ENCODE assay signal across 21 cellular contexts in genomic region chr5:82812575-82812974, GRCh38.
DNase-seq lines count a peak whose midpoint lies in the region.
"Had no signal": no experiment of that assay in that cellular context is flagged by ENCODE, and none has a peak within 500 bp of the region (broad histone marks: within the 10 kb centered on the region; RNA-seq: fewer than 3 reads in every experiment).

No MANE protein-coding gene starts in this region.

- H3K4me1 ChIP-seq in ACC112 (ENCODE audit: control insufficient read depth, insufficient read depth, low read length, unreplicated experiment): no peaks in the 10 kb centered on the region
- H3K4me1 ChIP-seq in Karpas-422 (ENCODE audit: low read length): no peaks in the 10 kb centered on the region
- H3K4me1 ChIP-seq: gastroesophageal sphincter, pancreas, right lobe of liver, vagina had no signal

- no peaks in the 10 kb centered on the region for H3K27me3 ChIP-seq in ACC112 (ENCODE audit: insufficient read depth, low read length)
- no peaks in the 10 kb centered on the region for H3K27me3 ChIP-seq in Karpas-422 (ENCODE audit: low read length)
- H3K27me3 ChIP-seq: gastroesophageal sphincter, pancreas, right lobe of liver, vagina had no signal

- DNase-seq in NCI-H526 (lab: John Stamatoyannopoulos, UW) (peak; percentile 33 to 42), dedifferentiated amniotic fluid mesenchymal stem cell (ENCODE audit: extremely low spot score) (peak; percentile 36), myocyte (ENCODE audit: low read depth) (peak; percentile 30), NCI-H2227 (lab: John Stamatoyannopoulos, UW; ENCODE audit: unreplicated experiment) (no peak), activated gamma-delta T cell (lab: John Stamatoyannopoulos, UW) (no peak), medulla oblongata (ENCODE audit: extremely low spot score) (no peak), Karpas-422 (no peak)
- DNase-seq: ACHN; activated CD4-positive, alpha-beta T cell treated with anti-CD3 and anti-CD28 coated beads, Interleukin-2, amount 50 U/mL, for 48 hours; anterior cingulate cortex; CD4-positive, CD25-positive, alpha-beta regulatory T cell; kidney glomerular epithelial cell; mammary epithelial cell; MM.1S; NCI-H774; pancreas; right lobe of liver; SHP77 treated with DMSO at 0.1 percent for 48 hours had no signal

- H4K20me1 ChIP-seq in Karpas-422 (ENCODE audit: insufficient read depth, low read depth, low read length): no peaks in the 10 kb centered on the region

- H2AFZ ChIP-seq in ACC112 (ENCODE audit: low read length, unreplicated experiment) (no peak overlapping the region), Karpas-422 (ENCODE audit: low read length) (no peak overlapping the region)

- H3K79me2 ChIP-seq in ACC112 (ENCODE audit: control insufficient read depth, insufficient read depth, low read length, unreplicated experiment) (no peaks in the 10 kb centered on the region), Karpas-422 (ENCODE audit: low read length) (no peaks in the 10 kb centered on the region)

- H3K27ac ChIP-seq in ACC112 (ENCODE audit: low read depth, low read length) (0 out of 2 replicates have a peak overlapping the region, but pooled peaks have one; percentile 7), Karpas-422 (ENCODE audit: low read length) (no peak overlapping the region)
- H3K27ac ChIP-seq: gastroesophageal sphincter, pancreas, right lobe of liver, vagina had no signal

- H3K9me2 ChIP-seq in Karpas-422 (replicated peaks; ENCODE audit: insufficient read depth, low read length): 0 out of 2 replicates have a peak, but pooled peaks cover 3% of the 10 kb centered on the region

- H3K4me3 ChIP-seq in ACC112 (ENCODE audit: low read depth, low read length) (no peak overlapping the region), Karpas-422 (ENCODE audit: low read length) (no peak overlapping the region)
- H3K4me3 ChIP-seq: gastroesophageal sphincter, pancreas, right lobe of liver, vagina had no signal

- H3K9ac ChIP-seq in Karpas-422 (ENCODE audit: low read length): no peak overlapping the region

- H3K4me2 ChIP-seq in Karpas-422 (ENCODE audit: low read depth, low read length, poor library complexity, severe bottlenecking): no peak overlapping the region

- H3K9me3 ChIP-seq in Karpas-422 (ENCODE audit: low read length): no peaks in the 10 kb centered on the region
- H3K9me3 ChIP-seq: gastroesophageal sphincter, pancreas, right lobe of liver, vagina had no signal

- H3K36me3 ChIP-seq in ACC112 (ENCODE audit: insufficient read depth, low read length): no peaks in the 10 kb centered on the region
- no peaks in the 10 kb centered on the region for H3K36me3 ChIP-seq in Karpas-422 (ENCODE audit: insufficient read depth, low read length)
- H3K36me3 ChIP-seq: gastroesophageal sphincter, pancreas, right lobe of liver, vagina had no signal

Comparison
In these comparisons a context has a peak if more than half of its experiments do, and no peak if none do; other contexts are left out.
1. DNase-seq: peak in NCI-H526 (2 of 2), dedifferentiated amniotic fluid mesenchymal stem cell (single experiment) and myocyte (single experiment); none in NCI-H2227 (single experiment), activated gamma-delta T cell (single experiment), medulla oblongata (single experiment) and Karpas-422 (single experiment).